In genomic region chr6:158366363-158366762, GRCh38 we compare ENCODE assay signal across 16 cellular contexts. TPM values are rescaled to one million over a fixed set of nuclear protein-coding genes. Genes with fewer than 3 reads are reported as not detected.
DNase-seq lines count a peak whose midpoint lies in the region; ATAC-seq and TF ChIP-seq lines count a peak whose summit lies in the region.
"Had no signal": no experiment of that assay in that cellular context is flagged by ENCODE, and none has a peak within 500 bp of the region (broad histone marks: within the 10 kb centered on the region; RNA-seq: fewer than 3 reads in every experiment).

No MANE protein-coding gene starts in this region.

- H3K27me3 Mint-ChIP-seq in endothelial cell (ENCODE audit: unreplicated experiment) = peaks cover 2% of the 10 kb centered on the region
- no peaks in the 10 kb centered on the region for H3K27me3 Mint-ChIP-seq in activated CD8-positive, alpha-beta T cell treated with anti-CD3 and anti-CD28 coated beads for 36 hours
- H3K27me3 Mint-ChIP-seq: CD4-positive, alpha-beta T cell had no signal

- H3K27ac Mint-ChIP-seq in endothelial cell (ENCODE audit: unreplicated experiment) = peak overlapping the region; percentile 50
- H3K27ac Mint-ChIP-seq in activated CD8-positive, alpha-beta T cell treated with anti-CD3 and anti-CD28 coated beads for 36 hours = no peak overlapping the region
- H3K27ac Mint-ChIP-seq: CD4-positive, alpha-beta T cell had no signal

- H3K4me1 Mint-ChIP-seq in endothelial cell (ENCODE audit: unreplicated experiment) = peaks cover 16% of the 10 kb centered on the region
- H3K4me1 Mint-ChIP-seq in activated CD8-positive, alpha-beta T cell treated with anti-CD3 and anti-CD28 coated beads for 36 hours (ENCODE audit: low read depth) = peaks cover 4% of the 10 kb centered on the region

- peak overlapping the region; percentile 13 for H3K4me3 Mint-ChIP-seq in endothelial cell (ENCODE audit: unreplicated experiment)
- no peak overlapping the region for H3K4me3 Mint-ChIP-seq in activated CD8-positive, alpha-beta T cell treated with anti-CD3 and anti-CD28 coated beads for 36 hours
- H3K4me3 Mint-ChIP-seq: CD4-positive, alpha-beta T cell had no signal

- CTCF ChIA-PET in activated CD8-positive, alpha-beta T cell treated with anti-CD3 and anti-CD28 coated beads for 36 hours (lab: Charles Lee) = interaction anchor here (1.5 to 1.6 kb wide), 2 partner anchors 145 to 152 kb away, joined by 5 to 7 read pairs; no protein-coding TSS in a partner anchor

- POLR2A ChIA-PET in activated CD8-positive, alpha-beta T cell treated with anti-CD3 and anti-CD28 coated beads for 36 hours (lab: Charles Lee) = no interaction called here

- intact Hi-C loops in activated CD8-positive, alpha-beta T cell treated with anti-CD3 and anti-CD28 coated beads for 36 hours (cut with micrococcal nuclease) = no loop called here

- peak; percentile 76 for DNase-seq in MV-4-11 (lab: John Stamatoyannopoulos, UW)
- DNase-seq in UCSD-AML1 (lab: John Stamatoyannopoulos, UW; ENCODE audit: unreplicated experiment) = peak; percentile 73
- no peak for DNase-seq in endothelial cell (ENCODE audit: low spot score)
- no peak for DNase-seq in NCI-H2107 treated with DMSO at 0.1 percent for 48 hours (lab: John Stamatoyannopoulos, UW; ENCODE audit: unreplicated experiment)
- no peak for DNase-seq in activated CD8-positive, alpha-beta T cell treated with anti-CD3 and anti-CD28 coated beads for 36 hours
- DNase-seq in NCI-H69 (lab: John Stamatoyannopoulos, UW) = no peak
- DNase-seq: CD4-positive, alpha-beta T cell; DMS79 treated with DMSO at 0.1 percent for 48 hours; GM23248; Karpas-422; MG63; NCI-H1105; NCI-H1694; NCI-H2227 treated with DMSO at 0.1 percent for 48 hours; NCI-H524 had no signal

- TF ChIP-seq CTCF in endothelial cell (IDR thresholded peaks at IDR 0.05; ENCODE audit: unreplicated experiment) = no peak
- no peak for TF ChIP-seq CTCF in activated CD8-positive, alpha-beta T cell treated with anti-CD3 and anti-CD28 coated beads for 36 hours (IDR thresholded peaks at IDR 0.05)

- H3K9me3 Mint-ChIP-seq in endothelial cell (ENCODE audit: unreplicated experiment) = no peaks in the 10 kb centered on the region
- peaks cover 2% of the 10 kb centered on the region for H3K9me3 Mint-ChIP-seq in activated CD8-positive, alpha-beta T cell treated with anti-CD3 and anti-CD28 coated beads for 36 hours
- H3K9me3 Mint-ChIP-seq: CD4-positive, alpha-beta T cell had no signal

- peaks cover 4% of the 10 kb centered on the region for H3K36me3 Mint-ChIP-seq in endothelial cell (ENCODE audit: low read depth, unreplicated experiment)
- H3K36me3 Mint-ChIP-seq in activated CD8-positive, alpha-beta T cell treated with anti-CD3 and anti-CD28 coated beads for 36 hours (ENCODE audit: low read depth) = peaks cover 1% of the 10 kb centered on the region

- no peak for ATAC-seq in HG02610 (IDR thresholded peaks at IDR 0.05; ENCODE audit: unreplicated experiment)
- no peak for ATAC-seq in activated CD8-positive, alpha-beta T cell treated with anti-CD3 and anti-CD28 coated beads for 36 hours

RNA-seq across cellular contexts. Expression of gene TULP4, which starts 54.1 kb away (rescaled TPM):
- total RNA-seq in endothelial cell (ENCODE audit: unreplicated experiment) = 117 TPM
- 10 to 100 TPM; 18.4 to 18.5 TPM for total RNA-seq in activated CD8-positive, alpha-beta T cell treated with anti-CD3 and anti-CD28 coated beads for 36 hours

Comparison
In these comparisons a context has a peak if more than half of its experiments do, and no peak if none do; other contexts are left out.
1. DNase-seq: peak in MV-4-11 (single experiment) and UCSD-AML1 (single experiment); none in endothelial cell (single experiment), NCI-H2107 treated with DMSO at 0.1 percent for 48 hours (single experiment), activated CD8-positive, alpha-beta T cell treated with anti-CD3 and anti-CD28 coated beads for 36 hours (single experiment) and NCI-H69 (single experiment).